In the genomic region with DNA sequence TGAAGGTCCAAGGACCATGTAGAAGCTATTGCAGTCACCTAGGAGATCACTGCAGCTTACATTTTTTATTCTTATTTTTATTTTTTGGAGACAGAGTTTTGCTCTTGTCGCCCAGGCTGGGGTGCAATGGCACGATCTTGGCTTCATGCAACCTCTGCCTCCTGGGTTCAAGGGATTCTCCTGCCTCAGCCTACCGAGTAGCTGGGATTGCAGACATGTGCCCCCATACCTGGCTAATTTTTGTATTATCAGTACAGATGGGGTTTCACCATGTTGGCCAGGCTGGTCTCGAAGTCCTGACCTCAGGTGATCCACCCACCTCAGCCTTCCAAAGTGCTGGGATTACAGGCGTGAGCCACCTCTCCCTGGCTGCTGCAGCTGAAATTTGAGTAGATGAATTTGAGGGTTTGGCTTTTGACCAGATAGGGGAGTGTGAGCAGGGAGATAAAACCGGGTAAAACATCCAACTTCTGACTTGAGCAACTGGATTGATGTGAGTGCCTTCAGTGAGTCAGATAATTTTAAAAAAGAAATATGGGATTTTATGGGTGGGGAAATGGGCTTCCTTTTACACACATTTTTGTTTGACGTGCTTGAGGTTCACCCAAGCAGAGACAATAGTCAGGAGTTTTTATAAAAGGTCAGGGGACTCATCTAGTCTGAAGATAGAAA, we compare ENCODE assay signal across 1 cellular context.
TF ChIP-seq lines count a peak whose summit lies in the region.

No MANE protein-coding gene starts in this region.

TF ChIP-seq in IMR-90, 13 proteins besides CTCF, POLR2A, EP300 and RAD21:
- TF ChIP-seq MAZ (IDR thresholded peaks at IDR 0.05; ENCODE audit: borderline replicate concordance, low read depth, low read length): peak; percentile 42; the same call in 1 of the 2 replicates
- TF ChIP-seq CEBPB (IDR thresholded peaks at IDR 0.05; ENCODE audit: low read depth, low read length): peak; percentile 70
